In the genomic region with DNA sequence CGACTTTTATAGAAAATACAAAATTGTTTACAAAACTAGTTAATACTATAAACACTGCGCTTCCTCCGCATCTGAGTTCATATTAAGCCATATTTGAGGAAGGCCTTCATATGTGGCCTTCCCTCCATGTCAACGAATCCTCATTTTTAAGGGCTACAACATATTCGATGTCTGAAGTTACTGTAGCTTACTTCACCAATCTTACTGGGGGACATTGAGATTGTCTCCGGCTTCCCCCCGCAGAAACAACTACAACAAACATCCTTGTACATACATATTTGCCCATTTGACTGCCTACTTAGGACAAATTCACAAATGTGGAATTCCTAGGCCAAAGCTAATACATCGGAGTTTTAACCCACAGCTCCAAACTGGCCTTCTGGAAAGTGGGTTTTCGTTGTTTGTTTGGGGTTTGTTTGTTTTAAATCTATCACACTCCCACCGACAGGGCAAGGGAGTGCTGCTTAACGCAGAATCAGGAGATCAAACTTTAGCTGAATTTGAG, we compare ENCODE assay signal across 8 cellular contexts. TPM values are rescaled to one million over a fixed set of nuclear protein-coding genes. Genes with fewer than 3 reads are reported as not detected.
DNase-seq lines count a peak whose midpoint lies in the region; ATAC-seq, FAIRE-seq and TF ChIP-seq lines count a peak whose summit lies in the region.

No MANE protein-coding gene starts in this region.

- no peak for ATAC-seq in A549
- no peak for ATAC-seq in HCT116
- ATAC-seq in lower lobe of right lung, result no peak
- ATAC-seq in HG02623 (IDR thresholded peaks at IDR 0.05; ENCODE audit: unreplicated experiment), result no peak

- no peak overlapping the region for H2AFZ ChIP-seq in HCT116 (ENCODE audit: low read depth, low read length, poor library complexity, severe bottlenecking)

- FAIRE-seq in A549 (lab: Jason Lieb, UNC), result no peak

- H3K9ac ChIP-seq in HCT116 (ENCODE audit: low read length), result peak overlapping the region; percentile 85

- H3K4me3 ChIP-seq in A549 (peak overlapping the region; percentile 76), HCT116 (replicated peaks in 1 of 2; ENCODE audit: low read depth in 1 of 2, low read length in 2 of 2) (peak overlapping the region; percentile 36 to 82), adrenal gland (peak overlapping the region in 3 of 4 donors; percentile 10 to 93 (median 91)), lower lobe of right lung (peak overlapping the region; percentile 75)

- RAD21 ChIA-PET in HCT116 (lab: Charles Lee; ENCODE audit: low non-redundant PET in 1 of 2, low total read pairs in 2 of 2, uncharacterized antibody in 2 of 2, unreplicated experiment in 2 of 2), result no interaction called here

- H3K27ac ChIP-seq in A549, result peak overlapping the region; percentile 83 to 99
- H3K27ac ChIP-seq in HCT116 (ENCODE audit: low read depth, low read length), result peak overlapping the region; percentile 20
- peak overlapping the region; percentile 41 to 99 (median 96) for H3K27ac ChIP-seq in adrenal gland
- peak overlapping the region; percentile 91 for H3K27ac ChIP-seq in lower lobe of right lung

- no peaks in the 10 kb centered on the region for H3K9me2 ChIP-seq in HCT116 (ENCODE audit: insufficient read depth)

- H3K4me1 ChIP-seq in A549 (peaks cover 13% of the 10 kb centered on the region; the same call in 2 of the 3 replicates), HCT116 (ENCODE audit: control insufficient read depth in 1 of 2, insufficient read depth in 2 of 2, low read length in 2 of 2) (peaks cover 7 to 28% of the 10 kb centered on the region in 2 experiments; a peak in 3 of 4 replicates), adrenal gland (replicated peaks in 1 of 2) (peaks cover 22 to 42% of the 10 kb centered on the region in 2 donors), lower lobe of right lung (peaks cover 35% of the 10 kb centered on the region)

- TF ChIP-seq POLR2A in A549 (IDR thresholded peaks at IDR 0.05; ENCODE audit: low read length), result no peak
- TF ChIP-seq POLR2A in HCT116 (IDR thresholded peaks at IDR 0.05; ENCODE audit: borderline replicate concordance, extremely low read depth, insufficient read depth, insufficient read length), result no peak
- no peak for TF ChIP-seq POLR2A in adrenal gland (IDR thresholded peaks at IDR 0.05)

- TF ChIP-seq EP300 in A549 (IDR thresholded peaks at IDR 0.05), result no peak

- TF ChIP-seq RAD21 in A549 (conservative IDR thresholded peaks at IDR 0.05 in 1 of 2, IDR thresholded peaks at IDR 0.05 in 1 of 2), result no peak
- TF ChIP-seq RAD21 in HCT116 (IDR thresholded peaks at IDR 0.05; ENCODE audit: low read depth), result no peak

- H3K36me3 ChIP-seq in HCT116 (ENCODE audit: control insufficient read depth in 1 of 2, insufficient read depth in 2 of 2, low read length in 2 of 2) (0 out of 4 replicates have a peak, but pooled peaks cover 0 to 2% of the 10 kb centered on the region in 2 experiments), adrenal gland (replicated peaks in 1 of 2) (peaks cover 0 to 5% of the 10 kb centered on the region in 2 donors), lower lobe of right lung (no peaks in the 10 kb centered on the region)

- H3K27me3 ChIP-seq in HCT116 (ENCODE audit: insufficient read depth, low read length) (no peaks in the 10 kb centered on the region), adrenal gland (no peaks in the 10 kb centered on the region), lower lobe of right lung (ENCODE audit: low read depth) (no peaks in the 10 kb centered on the region)

- TSS peak; percentile 93 for BruUV-seq in HCT116 (replicated peaks; lab: Mats Ljungman, UMichigan)

- H3K4me2 ChIP-seq in A549 (peak overlapping the region; percentile 93), HCT116 (ENCODE audit: low read length) (peak overlapping the region; percentile 97)

- intact Hi-C loops in HCT116 (cut with micrococcal nuclease) (no loop called here), adrenal gland (cut with DNase I) (loop anchor here in 1 of 2 donors (10.0 kb wide), 1 partner anchor 102 kb away; no protein-coding TSS in a partner anchor), lower lobe of right lung (cut with DNase I) (no loop called here)

- H3K9me3 ChIP-seq in A549 (no peaks in the 10 kb centered on the region), HCT116 (ENCODE audit: control insufficient read depth in 1 of 2, insufficient read depth in 1 of 2, low read depth in 1 of 2, low read length in 2 of 2) (no peaks in the 10 kb centered on the region), adrenal gland (replicated peaks in 1 of 3) (no peaks in the 10 kb centered on the region), lower lobe of right lung (no peaks in the 10 kb centered on the region)

- POLR2A ChIA-PET in A549 (lab: Yijun Ruan, JAX), result no interaction called here
- POLR2A ChIA-PET in HCT116 (lab: Charles Lee), result interaction anchor here (1.1 kb wide), 1 partner anchor 11 kb away, joined by 3 read pairs; no protein-coding TSS in a partner anchor

- CTCF ChIA-PET in A549 (lab: Yijun Ruan, JAX) (interaction anchor here (1.4 kb wide), 1 partner anchor 268 kb away, joined by 4 read pairs; no protein-coding TSS in a partner anchor), HCT116 (lab: Charles Lee) (no interaction called here)

- no peaks in the 10 kb centered on the region for H4K20me1 ChIP-seq in HCT116 (ENCODE audit: insufficient read depth)

- peaks cover 13% of the 10 kb centered on the region; the same call in 1 of the 2 replicates for H3K79me2 ChIP-seq in HCT116 (ENCODE audit: insufficient read depth, low read length)

- no peak for TF ChIP-seq CTCF in A549 (IDR thresholded peaks at IDR 0.05)
- TF ChIP-seq CTCF in HCT116 (IDR thresholded peaks at IDR 0.05 in 2 of 3, conservative IDR thresholded peaks at IDR 0.05 in 1 of 3; ENCODE audit: borderline replicate concordance in 1 of 3, insufficient read depth in 1 of 3, low read depth in 2 of 3, low read length in 2 of 3), result no peak
- TF ChIP-seq CTCF in adrenal gland (IDR thresholded peaks at IDR 0.05), result peak in 3 of 6 experiments; percentile 11 to 29 (median 11)
- no peak for TF ChIP-seq CTCF in lower lobe of right lung (IDR thresholded peaks at IDR 0.05)

- DNase-seq in A549 (ENCODE audit: low read depth in 1 of 2, low spot score in 1 of 2), result no peak
- DNase-seq in HCT116 (ENCODE audit: low read depth, low spot score), result no peak
- no peak for DNase-seq in adrenal gland
- DNase-seq in lower lobe of right lung, result no peak
- no peak for DNase-seq in NCI-H510A (lab: John Stamatoyannopoulos, UW)
- no peak for DNase-seq in hippocampal formation (lab: John Stamatoyannopoulos, UW)
- DNase-seq in DMS 273 (lab: John Stamatoyannopoulos, UW; ENCODE audit: unreplicated experiment), result no peak

- 27% methylated on average over 11 of the region's 11 CpGs for WGBS in A549 (ENCODE audit: missing lambda C conversion rate)
- WGBS in adrenal gland, 4 donors, result 46 to 50% (median 50%) methylated on average over 11 of the region's 11 CpGs

TF ChIP-seq in A549, 52 proteins besides CTCF, POLR2A, EP300 and RAD21 (continues in another document):
- no peak for TF ChIP-seq ZC3H11A (IDR thresholded peaks at IDR 0.05)
- TF ChIP-seq ZFP36 (IDR thresholded peaks at IDR 0.05; ENCODE audit: borderline replicate concordance, partially characterized antibody), result no peak
- TF ChIP-seq, protein P1, sequence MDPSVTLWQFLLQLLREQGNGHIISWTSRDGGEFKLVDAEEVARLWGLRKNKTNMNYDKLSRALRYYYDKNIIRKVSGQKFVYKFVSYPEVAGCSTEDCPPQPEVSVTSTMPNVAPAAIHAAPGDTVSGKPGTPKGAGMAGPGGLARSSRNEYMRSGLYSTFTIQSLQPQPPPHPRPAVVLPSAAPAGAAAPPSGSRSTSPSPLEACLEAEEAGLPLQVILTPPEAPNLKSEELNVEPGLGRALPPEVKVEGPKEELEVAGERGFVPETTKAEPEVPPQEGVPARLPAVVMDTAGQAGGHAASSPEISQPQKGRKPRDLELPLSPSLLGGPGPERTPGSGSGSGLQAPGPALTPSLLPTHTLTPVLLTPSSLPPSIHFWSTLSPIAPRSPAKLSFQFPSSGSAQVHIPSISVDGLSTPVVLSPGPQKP (IDR thresholded peaks at IDR 0.05; ENCODE audit: low read depth, low read length), result no peak
- no peak for TF ChIP-seq CBX8 (IDR thresholded peaks at IDR 0.05)

TF ChIP-seq in HCT116, 20 proteins besides CTCF, POLR2A, EP300 and RAD21 (continues in another document):
- TF ChIP-seq FOSL1 (IDR thresholded peaks at IDR 0.05; ENCODE audit: low read depth) (no peak), CEBPB (IDR thresholded peaks at IDR 0.05; ENCODE audit: low read depth) (no peak), SIN3A (IDR thresholded peaks at IDR 0.05; ENCODE audit: low read depth) (no peak), ZNF274 (IDR thresholded peaks at IDR 0.05; ENCODE audit: low read depth, low read length) (no peak), SP1 (IDR thresholded peaks at IDR 0.05; ENCODE audit: low read depth) (no peak)
- TF ChIP-seq, protein P2, sequence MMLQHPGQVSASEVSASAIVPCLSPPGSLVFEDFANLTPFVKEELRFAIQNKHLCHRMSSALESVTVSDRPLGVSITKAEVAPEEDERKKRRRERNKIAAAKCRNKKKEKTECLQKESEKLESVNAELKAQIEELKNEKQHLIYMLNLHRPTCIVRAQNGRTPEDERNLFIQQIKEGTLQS (IDR thresholded peaks at IDR 0.05), result no peak
- TF ChIP-seq, protein P3, sequence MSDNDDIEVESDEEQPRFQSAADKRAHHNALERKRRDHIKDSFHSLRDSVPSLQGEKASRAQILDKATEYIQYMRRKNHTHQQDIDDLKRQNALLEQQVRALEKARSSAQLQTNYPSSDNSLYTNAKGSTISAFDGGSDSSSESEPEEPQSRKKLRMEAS (IDR thresholded peaks at IDR 0.05), result no peak

RNA-seq across cellular contexts. Expression of a gene that starts 0.6 kb away (rescaled TPM):
- 50.3 and 55.4 TPM in 2 replicates for polyA plus RNA-seq in A549 (2011; rRNA removed)
- polyA plus RNA-seq in A549 (2012; cell fraction: cytosol; rRNA removed), result 31.6 and 34.4 TPM in 2 replicates
- polyA plus RNA-seq in A549 (2012; cell fraction: nucleus; rRNA removed), result 27.5 and 31.6 TPM in 2 replicates
- polyA plus RNA-seq in A549 (2017; fragmentation: RNase III; extraction: RNeasy Plus Mini Kit Qiagen cat#74134 plus additional on column Dnase treatment), result 39.2 to 51.7 TPM (median 44.2 TPM) in 3 replicates
- polyA minus RNA-seq in A549 (2011; rRNA and poly(A)+ RNA removed), result 63.1 and 93.4 TPM in 2 replicates
- 35.6 TPM for total RNA-seq in HCT116 (2021; ENCODE audit: unreplicated experiment)
- 24.2 and 32.4 TPM in 2 replicates for polyA plus RNA-seq in HCT116 (2012)
- 100 to 1,000 TPM; 115 to 335 (median 186) TPM for total RNA-seq in adrenal gland
- polyA plus RNA-seq in adrenal gland, result 100 to 1,000 TPM in 1 of 3 donors, 10 to 100 TPM in 2; 29.3 to 212 (median 29.4) TPM
- total RNA-seq in lower lobe of right lung, result 41.6 TPM

RNA-seq across cellular contexts. Expression of a gene that starts 10.4 kb away (rescaled TPM):
- polyA plus RNA-seq in A549 (2011; rRNA removed) (11.5 and 13.2 TPM in 2 replicates), A549 (2017; fragmentation: RNase III; extraction: RNeasy Plus Mini Kit Qiagen cat#74134 plus additional on column Dnase treatment) (5.2 to 5.9 TPM (median 5.6 TPM) in 3 replicates), adrenal gland (1 to 10 TPM in 2 of 3 donors, under 1 TPM in 1; 0.80 to 2.6 (median 1.0) TPM)
- polyA plus RNA-seq in A549 (2012; cell fraction: cytosol; rRNA removed), result 1.4 and 1.5 TPM in 2 replicates
- 2.1 and 3.0 TPM in 2 replicates for polyA plus RNA-seq in A549 (2012; cell fraction: nucleus; rRNA removed)
- polyA minus RNA-seq in A549 (2011; rRNA and poly(A)+ RNA removed), result 12.6 and 15.0 TPM in 2 replicates
- total RNA-seq in HCT116 (2021; ENCODE audit: unreplicated experiment) (4.8 TPM), adrenal gland (10 to 100 TPM in 1 of 8 donors, 1 to 10 TPM in 7; 2.8 to 14.4 (median 6.6) TPM), lower lobe of right lung (12.4 TPM)
- 0.66 and 0.92 TPM in 2 replicates for polyA plus RNA-seq in HCT116 (2012)

Comparison
In these comparisons a context has a peak if more than half of its experiments do, and no peak if none do; other contexts are left out.
1. H3K27ac ChIP-seq: peak in every context shown above with its lines; median percentile 96 in adrenal gland; 91 in A549; 91 in lower lobe of right lung; 20 in HCT116.